ENCODE assay signal across 17 cellular contexts in genomic region chr11:10567466-10567865, GRCh38. TPM values are rescaled to one million over a fixed set of nuclear protein-coding genes. Genes with fewer than 3 reads are reported as not detected.
"Had no signal": no experiment of that assay in that cellular context is flagged by ENCODE, and none has a peak within 500 bp of the region (broad histone marks: within the 10 kb centered on the region; RNA-seq: fewer than 3 reads in every experiment).

No MANE protein-coding gene starts in this region.

- DNase-seq: activated B cell treated with CpG ODN at 0.5 μM for 24 hours; activated CD4-positive, alpha-beta T cell treated with anti-CD3 and anti-CD28 coated beads, Interleukin-2, amount 10 ng/mL, durations not matched to agents 24 days and 14 days; activated naive CD4-positive, alpha-beta T cell treated with Interleukin-2 at 50 U/mL for 16 hours; activated naive CD8-positive, alpha-beta T cell treated with anti-CD3 and anti-CD28 coated beads, Interleukin-2, amount 50 U/mL, for 24 hours; caudate nucleus; colonic mucosa; effector CD4-positive, alpha-beta T cell; gastrocnemius medialis; hippocampal formation; mammary epithelial cell; naive thymus-derived CD8-positive, alpha-beta T cell; posterior cingulate gyrus; stimulated activated CD4-positive, alpha-beta T cell treated with anti-CD3 and anti-CD28 coated beads, Interleukin-12 subunit alpha, Interleukin-12 subunit beta, amount 100 ng/mL, for 4 hours; stimulated activated CD4-positive, alpha-beta T cell treated with anti-CD3 and anti-CD28 coated beads, Interleukin-2, amount 100 ng/mL, for 48 hours had no signal

- H3K27me3 ChIP-seq: colonic mucosa, gastrocnemius medialis, tibial nerve had no signal

- H3K4me3 ChIP-seq: colonic mucosa had no signal

- ATAC-seq: activated naive CD8-positive, alpha-beta T cell treated with anti-CD3 and anti-CD28 coated beads, Interleukin-2, amount 50 U/mL, for 24 hours; gastrocnemius medialis; naive thymus-derived CD8-positive, alpha-beta T cell; SK-N-SH treated with all-trans-retinoic acid at 6 μM for 48 hours had no signal

- H3K4me1 ChIP-seq: colonic mucosa had no signal

- H3K36me3 ChIP-seq: colonic mucosa, gastrocnemius medialis, tibial nerve had no signal

- H3K9me3 ChIP-seq: colonic mucosa, gastrocnemius medialis, tibial nerve had no signal

- H3K27ac ChIP-seq: colonic mucosa had no signal

RNA-seq across cellular contexts. Expression of gene LYVE1, which starts 1.0 kb away (rescaled TPM):
- total RNA-seq: activated B cell treated with CpG ODN at 0.5 μM for 24 hours; activated CD4-positive, alpha-beta T cell treated with anti-CD3 and anti-CD28 coated beads, Interleukin-2, amount 10 ng/mL, durations not matched to agents 24 days and 14 days; kidney epithelial cell; mammary epithelial cell; naive thymus-derived CD8-positive, alpha-beta T cell had no signal
- polyA plus RNA-seq: mammary epithelial cell; naive thymus-derived CD8-positive, alpha-beta T cell had no signal
